8 cellular contexts compared by ENCODE assay signal in genomic region chr11:59283825-59284772, GRCh38.
DNase-seq lines count a peak whose midpoint lies in the region; ATAC-seq and TF ChIP-seq lines count a peak whose summit lies in the region.

No MANE protein-coding gene starts in this region.

- H4K20me1 ChIP-seq in BLaER1: no peaks in the 10 kb centered on the region

- H3K4me3 Mint-ChIP-seq in nephron: no peak overlapping the region

- H3K27me3 ChIP-seq in BLaER1: no peaks in the 10 kb centered on the region
- H3K27me3 ChIP-seq in transverse colon: peaks cover 3% of the 10 kb centered on the region

- intact Hi-C loops in transverse colon (cut with DNase I; ENCODE audit: low total_unique reads): loop anchor here (2.0 kb wide), 1 partner anchor 115 kb away; no protein-coding TSS in a partner anchor

- TF ChIP-seq POLR2A in transverse colon (IDR thresholded peaks at IDR 0.05): no peak

- H3K4me1 Mint-ChIP-seq in nephron: no peaks in the 10 kb centered on the region

- WGBS in transverse colon (ENCODE audit: low coverage in 1 of 2), 2 donors: 36 to 50% methylated on average over 10 to 14 of the region's 14 CpGs

- H3K9me3 ChIP-seq in BLaER1 (no peaks in the 10 kb centered on the region), transverse colon (no peaks in the 10 kb centered on the region)

- peak; percentile 47 for DNase-seq in NCI-H2227 (lab: John Stamatoyannopoulos, UW; ENCODE audit: unreplicated experiment)
- DNase-seq in activated CD4-positive, alpha-beta T cell treated with anti-CD3 and anti-CD28 coated beads, Interleukin-2, amount 50 U/mL, for 4 hours: peak; percentile 25 to 27
- no peak for DNase-seq in epithelial cell of proximal tubule (ENCODE audit: low read depth)
- peak; percentile 45 for DNase-seq in transverse colon

- peaks cover 31% of the 10 kb centered on the region for H3K27me3 Mint-ChIP-seq in nephron (ENCODE audit: low read depth)

- peak overlapping the region; percentile 29; the same call in 1 of the 2 replicates for H3K9ac ChIP-seq in BLaER1

- no peak overlapping the region for H3K27ac Mint-ChIP-seq in nephron

- TF ChIP-seq CTCF in epithelial cell of proximal tubule (conservative IDR thresholded peaks at IDR 0.05; ENCODE audit: low read depth, low read length) (peak; percentile 83), nephron (IDR thresholded peaks at IDR 0.05; ENCODE audit: unreplicated experiment in 3 of 3) (peak; percentile 65 to 77 (median 67)), transverse colon (IDR thresholded peaks at IDR 0.05) (peak; percentile 80 to 86 (median 83))

- no peak for TF ChIP-seq EP300 in transverse colon (IDR thresholded peaks at IDR 0.05; ENCODE audit: low read depth)

- peak overlapping the region; percentile 76 for H3K4me2 ChIP-seq in BLaER1

- no peaks in the 10 kb centered on the region for H3K36me3 Mint-ChIP-seq in nephron (ENCODE audit: low read depth)

- peaks cover 3% of the 10 kb centered on the region for H3K9me3 Mint-ChIP-seq in nephron

- in situ Hi-C loops in transverse colon (cut with MboI; ENCODE audit: low pct_ligation_motif_present in 1 of 4, low pct_unique_long_range_greater_than_20kb in 1 of 4, low sequenced_read_pairs in 3 of 4): loop anchor here in 2 of 4 donors (10.0 to 25.0 kb wide), 2 partner anchors 119 to 122 kb away; partner anchors contain the start of gene DTX4 (in 1 of the 2)

- H3K36me3 ChIP-seq in BLaER1 (no peaks in the 10 kb centered on the region), transverse colon (no peaks in the 10 kb centered on the region)

- H3K27ac ChIP-seq in BLaER1: peak overlapping the region; percentile 51
- no peak overlapping the region for H3K27ac ChIP-seq in transverse colon

- H3K4me1 ChIP-seq in BLaER1 (peaks cover 23% of the 10 kb centered on the region), transverse colon (no peaks in the 10 kb centered on the region)

- ATAC-seq in GM18867 (IDR thresholded peaks at IDR 0.05; ENCODE audit: unreplicated experiment): peak; percentile 82
- peak; percentile 64 for ATAC-seq in HG03060 (IDR thresholded peaks at IDR 0.05; ENCODE audit: low read depth, unreplicated experiment)

- H3K4me3 ChIP-seq in BLaER1 (peak overlapping the region; percentile 36; the same call in 1 of the 2 replicates), epithelial cell of proximal tubule (ENCODE audit: low read depth, low read length) (no peak overlapping the region), transverse colon (no peak overlapping the region)
